Comparison of ENCODE assay signal across 10 cellular contexts in genomic region chr5:156922207-156922792, GRCh38. TPM values are rescaled to one million over a fixed set of nuclear protein-coding genes. Genes with fewer than 3 reads are reported as not detected.
A peak's percentile ranks its signal among the peaks of the same experiment; 100 is the strongest.
DNase-seq lines count a peak whose midpoint lies in the region; ATAC-seq, FAIRE-seq and TF ChIP-seq lines count a peak whose summit lies in the region.
"Had no signal": no experiment of that assay in that cellular context is flagged by ENCODE, and none has a peak within 500 bp of the region (broad histone marks: within the 10 kb centered on the region; RNA-seq: fewer than 3 reads in every experiment).

No MANE protein-coding gene starts in this region.

- WGBS in H1 (ENCODE audit: extremely low coverage in 1 of 2, insufficient coverage in 1 of 2, insufficient read length in 1 of 2, insufficient replicate concordance in 2 of 2, low coverage in 1 of 2, low lambda C conversion rate in 2 of 2, missing lambda C conversion rate in 1 of 2), 2 experiments = 87% methylated on average over 3 of the region's 3 CpGs; no CpG with 5 or more reads in 1 of the 2 experiments

- no peak overlapping the region for H3K23ac ChIP-seq in H1 (ENCODE audit: insufficient read length)

- H4K5ac ChIP-seq in H1 (ENCODE audit: insufficient read length, low read depth, low read length) = no peak overlapping the region

- no peak for DNase-seq in H1 (ENCODE audit: low read depth in 1 of 2, low spot score in 2 of 2)
- no peak for DNase-seq in COLO829 (ENCODE audit: low spot score)
- DNase-seq in substantia nigra (lab: John Stamatoyannopoulos, UW) = no peak
- DNase-seq in Kasumi-1 (lab: John Stamatoyannopoulos, UW) = no peak
- DNase-seq: left cardiac atrium, testis had no signal

- H2AK5ac ChIP-seq in H1 (ENCODE audit: low read depth, low read length) = no peak overlapping the region

- no peak overlapping the region for H2AFZ ChIP-seq in H1 (ENCODE audit: low read length)

- H3K27ac ChIP-seq in H1 (ENCODE audit: low read depth, low read length) (no peak overlapping the region), substantia nigra (ENCODE audit: low read depth, low read length, poor library complexity, severe bottlenecking) (no peak overlapping the region)
- H3K27ac ChIP-seq: epithelial cell of prostate, testis had no signal

- no peaks in the 10 kb centered on the region for H3K79me2 ChIP-seq in H1 (ENCODE audit: control insufficient read depth in 1 of 2, insufficient read depth in 2 of 2, low read length in 2 of 2)

- no peaks in the 10 kb centered on the region for H3K23me2 ChIP-seq in H1 (ENCODE audit: low read depth, low read length)

- no peaks in the 10 kb centered on the region for H3K79me1 ChIP-seq in H1 (ENCODE audit: low read depth, low read length)

- H2BK12ac ChIP-seq in H1 (ENCODE audit: low read depth, low read length) = peak overlapping the region; percentile 11; the same call in 1 of the 2 replicates

- no peak overlapping the region for H3K9ac ChIP-seq in H1 (replicated peaks in 1 of 4; ENCODE audit: extremely low read depth in 1 of 4, low read depth in 3 of 4, low read length in 3 of 4)

- ATAC-seq in GM18867 (IDR thresholded peaks at IDR 0.05; ENCODE audit: unreplicated experiment) = peak; percentile 50
- peak; percentile 55 for ATAC-seq in GM21528 (IDR thresholded peaks at IDR 0.05; ENCODE audit: low FRiP score, unreplicated experiment)
- peak; percentile 45 for ATAC-seq in HG03342 (IDR thresholded peaks at IDR 0.05; ENCODE audit: unreplicated experiment)
- ATAC-seq: left cardiac atrium had no signal

- no peak overlapping the region for H2BK15ac ChIP-seq in H1 (ENCODE audit: low read length)

- H3K4me3 ChIP-seq in H1 (ENCODE audit: extremely low read depth in 1 of 4, insufficient read depth in 2 of 4, low read depth in 3 of 4, low read length in 4 of 4) = no peak overlapping the region
- H3K4me3 ChIP-seq: testis had no signal

- no peak overlapping the region for H3K14ac ChIP-seq in H1 (ENCODE audit: insufficient read length)

- no peak for FAIRE-seq in H1 (lab: Jason Lieb, UNC)

- H2BK20ac ChIP-seq in H1 (ENCODE audit: low read length) = no peak overlapping the region; the same call in 1 of the 2 replicates

- no peaks in the 10 kb centered on the region for H3K36me3 ChIP-seq in H1 (ENCODE audit: control insufficient read depth in 2 of 4, insufficient read depth in 4 of 4, low read length in 3 of 4)

- no peaks in the 10 kb centered on the region for H3K9me3 ChIP-seq in H1 (ENCODE audit: insufficient read depth in 2 of 2, low read depth in 1 of 2, low read length in 1 of 2)
- H3K9me3 ChIP-seq: testis had no signal

- H3K4ac ChIP-seq in H1 (replicated peaks; ENCODE audit: insufficient read length, low read depth, low read length) = no peak overlapping the region

- no peak overlapping the region for H3K18ac ChIP-seq in H1 (ENCODE audit: extremely low read depth, low read length)

- peaks cover 0 to 7% (median 6%) of the 10 kb centered on the region in 4 experiments; a peak in 4 of 7 replicates for H3K4me1 ChIP-seq in H1 (replicated peaks in 1 of 4; ENCODE audit: control insufficient read depth in 3 of 4, insufficient read depth in 4 of 4, low read length in 3 of 4)

- TF ChIP-seq POLR2A in H1 (IDR thresholded peaks at IDR 0.05; ENCODE audit: control extremely low read depth in 1 of 2, low read depth in 2 of 2, low read length in 2 of 2) = no peak

- POLR2A ChIA-PET in H1 (lab: Charles Lee; ENCODE audit: partially characterized antibody) = no interaction called here

- no peaks in the 10 kb centered on the region for H3K27me3 ChIP-seq in H1 (replicated peaks in 1 of 4; ENCODE audit: control insufficient read depth in 3 of 4, extremely low read depth in 1 of 4, insufficient read depth in 3 of 4, low read length in 3 of 4)
- H3K27me3 ChIP-seq: testis had no signal

- CTCF ChIA-PET in H1 (lab: Charles Lee; ENCODE audit: partially characterized antibody) = interaction anchor here (0.6 to 2.1 kb wide), 4 partner anchors 10 to 210 kb away, joined by 3 to 9 read pairs (median 5); no protein-coding TSS in a partner anchor

- no peak for TF ChIP-seq RAD21 in H1 (IDR thresholded peaks at IDR 0.05 in 1 of 2, conservative IDR thresholded peaks at IDR 0.05 in 1 of 2; ENCODE audit: low read depth in 2 of 2, low read length in 2 of 2)

- no peaks in the 10 kb centered on the region for H4K20me1 ChIP-seq in H1 (replicated peaks in 1 of 2; ENCODE audit: control insufficient read depth in 1 of 2, insufficient read depth in 2 of 2, low read length in 2 of 2)

- H4K8ac ChIP-seq in H1 (ENCODE audit: extremely low read depth, insufficient read depth, low read length) = no peak overlapping the region

- TF ChIP-seq EP300 in H1 (IDR thresholded peaks at IDR 0.05; ENCODE audit: borderline replicate concordance in 1 of 2, low read depth in 2 of 2, low read length in 2 of 2) = no peak

- no peak for TF ChIP-seq CTCF in H1 (IDR thresholded peaks at IDR 0.05; ENCODE audit: control extremely low read depth in 1 of 3, insufficient read depth in 1 of 3, low read depth in 1 of 3, low read length in 3 of 3)

- no peak overlapping the region for H3K4me2 ChIP-seq in H1 (ENCODE audit: insufficient read depth in 1 of 2, low read depth in 2 of 2, low read length in 2 of 2)

- no peak overlapping the region for H4K91ac ChIP-seq in H1 (replicated peaks; ENCODE audit: insufficient read length, low read length)

- H3K56ac ChIP-seq in H1 (replicated peaks; ENCODE audit: insufficient read length, low read depth, low read length) = no peak overlapping the region

- no peak overlapping the region for H2BK120ac ChIP-seq in H1 (replicated peaks; ENCODE audit: low read depth, low read length)

- H2BK5ac ChIP-seq in H1 (ENCODE audit: low read depth, low read length) = no peak overlapping the region

TF ChIP-seq in H1, 55 proteins besides CTCF, POLR2A, EP300 and RAD21:
- TF ChIP-seq KDM1A (IDR thresholded peaks at IDR 0.05; ENCODE audit: borderline replicate concordance, low read length) = no peak
- no peak for TF ChIP-seq TEAD4 (IDR thresholded peaks at IDR 0.05; ENCODE audit: low read depth, low read length)
- no peak for TF ChIP-seq SP2 (IDR thresholded peaks at IDR 0.05; ENCODE audit: low read length)
- TF ChIP-seq POLR2AphosphoS5 (IDR thresholded peaks at IDR 0.05; ENCODE audit: low read depth, low read length) = no peak
- TF ChIP-seq YY1 (IDR thresholded peaks at IDR 0.05; ENCODE audit: low read depth, low read length) = no peak
- TF ChIP-seq POU5F1 (IDR thresholded peaks at IDR 0.05; ENCODE audit: low read depth, low read length) = no peak
- no peak for TF ChIP-seq PHF8 (conservative IDR thresholded peaks at IDR 0.05; ENCODE audit: low read depth, low read length)
- TF ChIP-seq SP4 (IDR thresholded peaks at IDR 0.05; ENCODE audit: low read length) = no peak
- TF ChIP-seq FOSL1 (IDR thresholded peaks at IDR 0.05; ENCODE audit: insufficient read depth, low read depth, low read length) = no peak
- TF ChIP-seq CTBP2 (IDR thresholded peaks at IDR 0.05; ENCODE audit: borderline replicate concordance, insufficient read depth, insufficient read length, low read length) = no peak
- TF ChIP-seq MAX (IDR thresholded peaks at IDR 0.05) = no peak
- TF ChIP-seq BCL11A (IDR thresholded peaks at IDR 0.05; ENCODE audit: low read depth in 2 of 2, low read length in 2 of 2) = no peak
- no peak for TF ChIP-seq BRCA1 (IDR thresholded peaks at IDR 0.05; ENCODE audit: low read depth, low read length)
- TF ChIP-seq NRF1 (IDR thresholded peaks at IDR 0.05; ENCODE audit: low read depth, low read length) = no peak
- TF ChIP-seq SP1 (IDR thresholded peaks at IDR 0.05; ENCODE audit: low read depth, low read length) = no peak
- no peak for TF ChIP-seq JUND (IDR thresholded peaks at IDR 0.05; ENCODE audit: low read length)

RNA-seq across cellular contexts. Expression of gene TIMD4, which starts 40.7 kb away (rescaled TPM):
- not detected in 2 replicates for total RNA-seq in H1 (2021; fragmentation: NEBNext Ultra II Directional; extraction: Animal tissue kit (Norgen Biotek cat#: 25700))
- not detected in 2 replicates for polyA plus RNA-seq in H1 (2011; rRNA removed)
- polyA plus RNA-seq in H1 (2011; cell fraction: cytosol; rRNA removed) = not detected
- polyA plus RNA-seq in H1 (2011; cell fraction: nucleus; rRNA removed) = not detected
- not detected in 4 replicates for polyA plus RNA-seq in H1 (2012, experiment 1 of 2)
- not detected for polyA plus RNA-seq in H1 (2012, experiment 2 of 2)
- 0.04 TPM for polyA plus RNA-seq in H1 (2013, experiment 1 of 2)
- polyA plus RNA-seq in H1 (2013, experiment 2 of 2) = 0.07 TPM
- polyA minus RNA-seq in H1 (2011; rRNA and poly(A)+ RNA removed) = not detected in 2 replicates
- not detected for polyA minus RNA-seq in H1 (2011; cell fraction: cytosol; rRNA and poly(A)+ RNA removed)
- polyA minus RNA-seq in H1 (2011; cell fraction: nucleus; rRNA and poly(A)+ RNA removed) = not detected
